16 cellular contexts compared by ENCODE assay signal in the genomic region with DNA sequence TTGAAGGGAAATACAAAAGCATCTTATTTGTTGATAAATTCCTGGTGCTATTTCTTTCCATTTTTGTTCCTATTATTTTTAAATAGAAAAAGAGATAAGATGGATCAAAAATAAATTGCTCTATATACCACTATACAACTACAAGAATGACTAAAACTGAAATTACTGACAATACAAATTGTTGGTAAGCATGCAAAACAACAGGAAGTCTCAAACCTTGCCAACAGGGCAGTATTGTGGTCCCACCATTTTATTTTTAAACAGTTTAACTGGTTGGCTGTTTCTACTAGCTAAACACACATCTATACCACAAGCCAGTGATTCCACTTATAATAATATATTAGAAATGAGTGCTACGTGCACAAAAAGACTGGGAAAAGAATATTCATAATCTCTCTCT.
"Had no signal": no experiment of that assay in that cellular context is flagged by ENCODE, and none has a peak within 500 bp of the region (broad histone marks: within the 10 kb centered on the region; RNA-seq: fewer than 3 reads in every experiment).

No MANE protein-coding gene starts in this region.

- H3K4me3 Mint-ChIP-seq: activated T-cell treated with anti-CD3 and anti-CD28 coated beads, Interleukin-2, amount 50 U/mL, for 72 hours had no signal

- H3K9me3 ChIP-seq: ascending aorta, heart left ventricle, spleen, thyroid gland had no signal

- H3K36me3 ChIP-seq: ascending aorta, heart left ventricle, thyroid gland had no signal

- ATAC-seq: activated T-cell treated with anti-CD3 and anti-CD28 coated beads, Interleukin-2, amount 50 U/mL, for 72 hours; heart left ventricle; left lobe of liver had no signal

- H3K9me3 Mint-ChIP-seq: activated T-cell treated with anti-CD3 and anti-CD28 coated beads, Interleukin-2, amount 50 U/mL, for 72 hours had no signal

- H3K27ac Mint-ChIP-seq: activated T-cell treated with anti-CD3 and anti-CD28 coated beads, Interleukin-2, amount 50 U/mL, for 72 hours had no signal

- H3K27me3 ChIP-seq: ascending aorta, heart left ventricle, spleen, thyroid gland had no signal

- H3K4me1 ChIP-seq: ascending aorta had no signal

- H3K4me3 ChIP-seq: ascending aorta, coronary artery, heart left ventricle, spleen, thyroid gland had no signal

- DNase-seq: activated CD4-positive, alpha-beta T cell treated with anti-CD3 and anti-CD28 coated beads, Interleukin-2, amount 50 U/mL, for 1 hour; activated CD4-positive, CD25-positive, alpha-beta regulatory T cell treated with anti-CD3 and anti-CD28 coated beads, Interleukin-2, amount 50 U/mL, for 72 hours; activated effector memory CD4-positive, alpha-beta T cell treated with anti-CD3 and anti-CD28 coated beads, Interleukin-2, amount 50 U/mL, for 16 hours; activated naive CD4-positive, alpha-beta T cell treated with anti-CD3 and anti-CD28 coated beads, Interleukin-2, amount 50 U/mL, for 16 hours; activated T-cell treated with anti-CD3 and anti-CD28 coated beads, Interleukin-2, amount 50 U/mL, for 72 hours; heart left ventricle; kidney; midbrain; occipital lobe; retina; spleen; stimulated activated naive CD4-positive, alpha-beta T cell; thyroid gland had no signal

- H3K27ac ChIP-seq: ascending aorta, coronary artery, heart left ventricle, spleen, thyroid gland had no signal
